In the genomic region with DNA sequence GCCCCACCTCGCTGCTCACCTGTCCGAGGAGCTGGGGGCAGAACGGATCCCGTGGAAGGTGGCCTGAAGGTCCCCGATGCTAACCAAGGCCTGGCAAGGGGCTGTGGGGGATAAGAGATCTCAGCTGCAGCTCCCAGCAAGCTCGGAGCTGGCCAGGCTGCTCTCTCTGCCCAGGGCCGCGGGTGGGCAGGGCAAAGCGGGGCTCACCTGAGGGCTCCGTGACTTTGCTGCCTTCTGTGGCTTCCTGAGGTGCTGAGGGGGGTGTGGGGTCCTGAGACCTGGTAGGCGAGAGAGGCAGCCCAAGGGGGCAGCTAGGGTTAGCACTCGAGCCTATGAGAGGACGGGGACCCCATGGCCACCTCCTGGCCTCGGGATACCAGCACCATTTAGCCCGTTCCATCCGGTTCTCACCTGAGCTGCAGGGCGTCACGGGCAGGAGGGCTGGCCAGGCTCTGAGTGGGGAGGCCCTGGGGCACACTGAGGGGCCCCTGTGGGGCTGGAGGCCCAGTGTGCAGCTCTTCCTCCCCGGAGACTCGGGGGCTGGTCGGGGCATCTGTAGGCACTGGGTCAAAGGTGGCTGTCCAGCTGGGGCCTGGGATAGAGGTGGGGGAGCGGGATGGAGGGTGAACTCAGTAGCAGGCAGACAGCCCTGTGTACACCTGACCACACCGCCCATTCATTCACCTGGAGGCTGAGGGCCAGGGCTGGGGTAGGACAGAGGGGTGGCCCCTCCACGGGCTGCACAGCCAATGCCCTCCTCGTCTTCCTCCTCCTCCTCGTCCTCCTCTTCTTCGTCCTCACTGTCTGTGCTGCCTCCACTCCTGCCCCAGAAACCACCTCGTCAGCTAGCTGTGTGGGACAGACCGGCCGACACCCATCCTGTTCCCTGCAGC, we compare ENCODE assay signal across 1 cellular context.
TF ChIP-seq lines count a peak whose summit lies in the region.

No MANE protein-coding gene starts in this region.

TF ChIP-seq in IMR-90, 13 proteins besides CTCF, POLR2A, EP300 and RAD21 (continued from another document):
- TF ChIP-seq CEBPB (IDR thresholded peaks at IDR 0.05; ENCODE audit: low read depth, low read length) (no peak), CHD1 (IDR thresholded peaks at IDR 0.05; ENCODE audit: low read depth, low read length) (no peak), ELK1 (IDR thresholded peaks at IDR 0.05; ENCODE audit: borderline replicate concordance, low read depth, low read length) (no peak), FOS (IDR thresholded peaks at IDR 0.05; ENCODE audit: low read depth, low read length) (no peak), NFE2L2 (IDR thresholded peaks at IDR 0.05; ENCODE audit: low read depth, low read length) (no peak), RFX5 (IDR thresholded peaks at IDR 0.05; ENCODE audit: low read depth, low read length) (no peak)
- TF ChIP-seq, protein P1, sequence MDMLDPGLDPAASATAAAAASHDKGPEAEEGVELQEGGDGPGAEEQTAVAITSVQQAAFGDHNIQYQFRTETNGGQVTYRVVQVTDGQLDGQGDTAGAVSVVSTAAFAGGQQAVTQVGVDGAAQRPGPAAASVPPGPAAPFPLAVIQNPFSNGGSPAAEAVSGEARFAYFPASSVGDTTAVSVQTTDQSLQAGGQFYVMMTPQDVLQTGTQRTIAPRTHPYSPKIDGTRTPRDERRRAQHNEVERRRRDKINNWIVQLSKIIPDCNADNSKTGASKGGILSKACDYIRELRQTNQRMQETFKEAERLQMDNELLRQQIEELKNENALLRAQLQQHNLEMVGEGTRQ (IDR thresholded peaks at IDR 0.05; ENCODE audit: low read depth, low read length), result no peak
